Comparison of ENCODE assay signal across 8 cellular contexts in genomic region chr2:62309465-62310091, GRCh38.
DNase-seq lines count a peak whose midpoint lies in the region; ATAC-seq, FAIRE-seq and TF ChIP-seq lines count a peak whose summit lies in the region.

No MANE protein-coding gene starts in this region.

- H3K4me3 ChIP-seq in OCI-LY1 (ENCODE audit: low read depth, low read length, poor library complexity, severe bottlenecking) (no peak overlapping the region), body of pancreas (no peak overlapping the region), pancreas (no peak overlapping the region)

- 69 to 73% methylated on average over 16 to 17 of the region's 17 CpGs for WGBS in body of pancreas, 2 donors
- 79 to 80% methylated on average over 17 of the region's 17 CpGs for WGBS in pancreas, 2 donors

- no peaks in the 10 kb centered on the region for H3K27me3 Mint-ChIP-seq in stimulated activated naive CD8-positive, alpha-beta T cell treated with anti-CD3 and anti-CD28 coated beads, Interleukin-15, amount 100 ng/mL, for 72 hours

- intact Hi-C loops in body of pancreas (cut with DNase I) (no loop called here), pancreas (cut with DNase I) (no loop called here)

- DNase-seq in fibroblast of peridontal ligament (ENCODE audit: extremely low read depth) (peak; percentile 3), body of pancreas (no peak), NCI-H2171 (lab: John Stamatoyannopoulos, UW) (no peak), pancreas (no peak)
- DNase-seq in stimulated activated naive CD8-positive, alpha-beta T cell treated with anti-CD3 and anti-CD28 coated beads, Interleukin-15, amount 100 ng/mL, for 72 hours: peak in 1 of 2 donors; percentile 50

- FAIRE-seq in pancreas (lab: Jason Lieb, UNC): no peak

- peaks cover 56% of the 10 kb centered on the region for H3K4me1 ChIP-seq in OCI-LY1 (ENCODE audit: insufficient read depth, low read length, severe bottlenecking)
- H3K4me1 ChIP-seq in body of pancreas: peaks cover 20% of the 10 kb centered on the region
- H3K4me1 ChIP-seq in pancreas: peaks cover 0 to 17% (median 0%) of the 10 kb centered on the region in 3 donors

- peak overlapping the region; percentile 0; the same call in 1 of the 2 replicates for H3K9ac ChIP-seq in OCI-LY1 (ENCODE audit: low read length)

- H3K9me3 ChIP-seq in OCI-LY1 (ENCODE audit: low read length): no peaks in the 10 kb centered on the region
- no peaks in the 10 kb centered on the region for H3K9me3 ChIP-seq in body of pancreas
- no peaks in the 10 kb centered on the region for H3K9me3 ChIP-seq in pancreas

- H3K27ac ChIP-seq in OCI-LY1 (ENCODE audit: low read depth, low read length, poor library complexity, severe bottlenecking): no peak overlapping the region
- H3K27ac ChIP-seq in body of pancreas: no peak overlapping the region
- H3K27ac ChIP-seq in pancreas: no peak overlapping the region

- ATAC-seq in GM18505 (IDR thresholded peaks at IDR 0.05; ENCODE audit: unreplicated experiment): peak; percentile 57
- peak; percentile 49 for ATAC-seq in GM21825 (IDR thresholded peaks at IDR 0.05; ENCODE audit: unreplicated experiment)
- ATAC-seq in stimulated activated naive CD8-positive, alpha-beta T cell treated with anti-CD3 and anti-CD28 coated beads, Interleukin-15, amount 100 ng/mL, for 72 hours: no peak
- ATAC-seq in body of pancreas: no peak
- ATAC-seq in pancreas: no peak

- no peaks in the 10 kb centered on the region for H3K9me3 Mint-ChIP-seq in stimulated activated naive CD8-positive, alpha-beta T cell treated with anti-CD3 and anti-CD28 coated beads, Interleukin-15, amount 100 ng/mL, for 72 hours

- peaks cover 99% of the 10 kb centered on the region for H3K4me1 Mint-ChIP-seq in stimulated activated naive CD8-positive, alpha-beta T cell treated with anti-CD3 and anti-CD28 coated beads, Interleukin-15, amount 100 ng/mL, for 72 hours

- H3K4me3 Mint-ChIP-seq in stimulated activated naive CD8-positive, alpha-beta T cell treated with anti-CD3 and anti-CD28 coated beads, Interleukin-15, amount 100 ng/mL, for 72 hours: peak overlapping the region; percentile 61 to 65

- H2AFZ ChIP-seq in OCI-LY1 (ENCODE audit: low read length): peak overlapping the region; percentile 28; the same call in 1 of the 2 replicates

- TF ChIP-seq CTCF in OCI-LY1 (IDR thresholded peaks at IDR 0.05; ENCODE audit: low read length): no peak
- TF ChIP-seq CTCF in body of pancreas (IDR thresholded peaks at IDR 0.05): no peak
- TF ChIP-seq CTCF in pancreas (IDR thresholded peaks at IDR 0.05): no peak

- H3K79me2 ChIP-seq in OCI-LY1 (ENCODE audit: insufficient read depth, low read length): no peaks in the 10 kb centered on the region

- H3F3A ChIP-seq in OCI-LY1 (ENCODE audit: insufficient read depth, low read length): no peaks in the 10 kb centered on the region

- peak overlapping the region; percentile 78 to 94 for H3K27ac Mint-ChIP-seq in stimulated activated naive CD8-positive, alpha-beta T cell treated with anti-CD3 and anti-CD28 coated beads, Interleukin-15, amount 100 ng/mL, for 72 hours

- no peaks in the 10 kb centered on the region for H4K20me1 ChIP-seq in OCI-LY1 (ENCODE audit: insufficient read depth, low read length)

- peak overlapping the region; percentile 35; the same call in 1 of the 2 replicates for H3K4me2 ChIP-seq in OCI-LY1 (ENCODE audit: low read length)

- peak; percentile 62 for TF ChIP-seq POLR2A in GM18505 (IDR thresholded peaks at IDR 0.05; ENCODE audit: borderline replicate concordance, extremely low read depth, insufficient read depth, insufficient read length)
- TF ChIP-seq POLR2A in body of pancreas (IDR thresholded peaks at IDR 0.05): no peak

- no peaks in the 10 kb centered on the region for H3K36me3 ChIP-seq in OCI-LY1 (ENCODE audit: insufficient read depth, low read length)
- no peaks in the 10 kb centered on the region for H3K36me3 ChIP-seq in body of pancreas (replicated peaks in 1 of 2; ENCODE audit: insufficient read depth in 1 of 2, low read depth in 2 of 2)
- no peaks in the 10 kb centered on the region for H3K36me3 ChIP-seq in pancreas

- no peaks in the 10 kb centered on the region for H3K9me2 ChIP-seq in OCI-LY1 (ENCODE audit: low read depth, low read length)

- H3K27me3 ChIP-seq in OCI-LY1 (ENCODE audit: insufficient read depth, low read length) (no peaks in the 10 kb centered on the region), body of pancreas (no peaks in the 10 kb centered on the region), pancreas (no peaks in the 10 kb centered on the region)

Comparison
In these comparisons a context has a peak if more than half of its experiments do, and no peak if none do; other contexts are left out.
1. ATAC-seq: peak in GM18505 (single experiment) and GM21825 (single experiment); none in stimulated activated naive CD8-positive, alpha-beta T cell treated with anti-CD3 and anti-CD28 coated beads, Interleukin-15, amount 100 ng/mL, for 72 hours (single experiment), body of pancreas (single experiment) and pancreas (0 of 4).